Comparison of ENCODE assay signal across 8 cellular contexts in genomic region chr13:48975926-48976676, GRCh38. TPM values are rescaled to one million over a fixed set of nuclear protein-coding genes. Genes with fewer than 3 reads are reported as not detected.
DNase-seq lines count a peak whose midpoint lies in the region; ATAC-seq and TF ChIP-seq lines count a peak whose summit lies in the region.

No MANE protein-coding gene starts in this region.

- H3K4me3 ChIP-seq in left ventricle myocardium inferior: peak overlapping the region; percentile 89
- H3K4me3 ChIP-seq in psoas muscle: peak overlapping the region; percentile 96
- H3K4me3 ChIP-seq in urinary bladder (ENCODE audit: low read depth, low read length): peak overlapping the region; percentile 73

- peaks cover 41 to 48% (median 48%) of the 10 kb centered on the region in 3 donors for H3K4me1 Mint-ChIP-seq in T-cell

- CTCF ChIA-PET in T-cell (lab: Charles Lee): interaction anchor here in 1 of 2 donors (0.9 to 1.5 kb wide), 2 partner anchors 134 to 170 kb away, joined by 3 to 6 read pairs; no protein-coding TSS in a partner anchor

- H3K36me3 Mint-ChIP-seq in T-cell: peaks cover 17% of the 10 kb centered on the region

- DNase-seq in GM13976 (ENCODE audit: low spot score): peak; percentile 91
- peak; percentile 71 for DNase-seq in NCI-H1105 treated with DMSO at 0.1 percent for 48 hours (lab: John Stamatoyannopoulos, UW)
- peak; percentile 65 to 89 (median 83) for DNase-seq in T-cell
- peak; percentile 69 for DNase-seq in amniotic epithelial cell (ENCODE audit: low read depth)
- peak; percentile 85 for DNase-seq in left ventricle myocardium inferior
- DNase-seq in psoas muscle: peak; percentile 80 to 90

- in situ Hi-C loops in GM13976 (cut with MboI; ENCODE audit: low sequenced_read_pairs, unreplicated experiment): no loop called here

- H3K36me3 ChIP-seq in left ventricle myocardium inferior (no peaks in the 10 kb centered on the region), psoas muscle (ENCODE audit: insufficient read depth in 1 of 2, low read depth in 1 of 2) (no peaks in the 10 kb centered on the region), urinary bladder (ENCODE audit: insufficient read depth) (no peaks in the 10 kb centered on the region)

- intact Hi-C loops in left ventricle myocardium inferior (cut with micrococcal nuclease): no loop called here
- intact Hi-C loops in psoas muscle (cut with DNase I): loop anchor here (5.0 to 10.0 kb wide), 2 partner anchors 139 to 271 kb away; partner anchors contain the start of gene CDADC1 (in 1 of the 2)

- H3K27me3 ChIP-seq in left ventricle myocardium inferior (ENCODE audit: low read depth): no peaks in the 10 kb centered on the region
- H3K27me3 ChIP-seq in psoas muscle (ENCODE audit: insufficient read depth in 3 of 3, low read length in 2 of 3): no peaks in the 10 kb centered on the region

- 0 to 1% (median 0%) methylated on average over 37 to 85 of the region's 85 CpGs for WGBS in psoas muscle, 3 donors
- 1% methylated on average over 85 of the region's 85 CpGs for WGBS in urinary bladder

- peak overlapping the region; percentile 93 to 98 (median 97) for H3K4me3 Mint-ChIP-seq in T-cell

- H3K27me3 Mint-ChIP-seq in T-cell: no peaks in the 10 kb centered on the region

- H3K27ac ChIP-seq in left ventricle myocardium inferior (replicated peaks): peak overlapping the region; percentile 98
- peak overlapping the region; percentile 96 for H3K27ac ChIP-seq in psoas muscle
- peak overlapping the region; percentile 100 for H3K27ac ChIP-seq in urinary bladder (ENCODE audit: low read depth)

- ATAC-seq in HG02759 (IDR thresholded peaks at IDR 0.05; ENCODE audit: unreplicated experiment): peak; percentile 67
- peak; percentile 76 to 81 (median 78) for ATAC-seq in T-cell (replicated peaks in 1 of 4)
- peak; percentile 90 to 92 (median 92) for ATAC-seq in psoas muscle

- POLR2A ChIA-PET in T-cell (lab: Charles Lee): interaction anchor here in 1 of 2 donors (0.6 to 1.5 kb wide), 9 partner anchors 12 to 755 kb away, joined by 3 to 9 read pairs (median 3); partner anchors contain the start of gene RCBTB2

- H3K9me3 Mint-ChIP-seq in T-cell: peaks cover 12 to 28% (median 14%) of the 10 kb centered on the region in 3 donors

- H3K4me1 ChIP-seq in left ventricle myocardium inferior (peaks cover 57% of the 10 kb centered on the region), psoas muscle (peaks cover 27% of the 10 kb centered on the region), urinary bladder (ENCODE audit: insufficient read depth) (no peaks in the 10 kb centered on the region)

- TF ChIP-seq CTCF in GM13976 (IDR thresholded peaks at IDR 0.05; ENCODE audit: borderline replicate concordance, control extremely low read depth, extremely low read depth, insufficient read depth, missing control alignments) (no peak), left ventricle myocardium inferior (IDR thresholded peaks at IDR 0.05; ENCODE audit: borderline replicate concordance) (no peak), psoas muscle (IDR thresholded peaks at IDR 0.05) (no peak)

- H3K9me3 ChIP-seq in left ventricle myocardium inferior (replicated peaks) (peaks cover 19% of the 10 kb centered on the region), psoas muscle (peaks cover 9% of the 10 kb centered on the region)

- peak overlapping the region; percentile 98 for H3K27ac Mint-ChIP-seq in T-cell

RNA-seq across cellular contexts. Expression of gene FNDC3A, which starts 0.4 kb away (rescaled TPM):
- total RNA-seq in T-cell (10 to 100 TPM; 29.7 to 44.4 (median 32.0) TPM), left ventricle myocardium inferior (18.9 TPM), psoas muscle (10 to 100 TPM; 10.5 to 18.6 (median 10.9) TPM), urinary bladder (109 TPM)
- polyA plus RNA-seq in psoas muscle (1 to 10 TPM; 4.4 to 9.5 (median 6.0) TPM), urinary bladder (25.4 TPM)

Comparison
In these comparisons a context has a peak if more than half of its experiments do, and no peak if none do; other contexts are left out.
1. Peak in every context shown above with its lines: DNase-seq, ATAC-seq, H3K4me3 ChIP-seq and H3K27ac ChIP-seq.